20 cellular contexts compared by ENCODE assay signal in genomic region chr16:78147846-78148535, GRCh38. TPM values are rescaled to one million over a fixed set of nuclear protein-coding genes. Genes with fewer than 3 reads are reported as not detected.
DNase-seq lines count a peak whose midpoint lies in the region; ATAC-seq and TF ChIP-seq lines count a peak whose summit lies in the region.
"Had no signal": no experiment of that assay in that cellular context is flagged by ENCODE, and none has a peak within 500 bp of the region (broad histone marks: within the 10 kb centered on the region; RNA-seq: fewer than 3 reads in every experiment).

No MANE protein-coding gene starts in this region.

- H3K27me3 Mint-ChIP-seq in chondrocyte (ENCODE audit: low read depth), result no peaks in the 10 kb centered on the region
- H3K27me3 Mint-ChIP-seq: activated CD4-positive, alpha-beta T cell treated with anti-CD3 and anti-CD28 coated beads, Interleukin-2, amount 10 ng/mL, durations not matched to agents 7 days and 5 days; CD4-positive, alpha-beta T cell had no signal

- H3K9me3 Mint-ChIP-seq in chondrocyte (ENCODE audit: low read depth), result no peaks in the 10 kb centered on the region
- H3K9me3 Mint-ChIP-seq: activated CD4-positive, alpha-beta T cell treated with anti-CD3 and anti-CD28 coated beads, Interleukin-2, amount 10 ng/mL, durations not matched to agents 7 days and 5 days; CD4-positive, alpha-beta T cell; neural progenitor cell had no signal

- H3K36me3 Mint-ChIP-seq in chondrocyte (ENCODE audit: low read depth), result peaks cover 2% of the 10 kb centered on the region
- H3K36me3 Mint-ChIP-seq: neural progenitor cell had no signal

- peak overlapping the region; percentile 62 for H3K27ac Mint-ChIP-seq in chondrocyte (ENCODE audit: unreplicated experiment)
- H3K27ac Mint-ChIP-seq: activated CD4-positive, alpha-beta T cell treated with anti-CD3 and anti-CD28 coated beads, Interleukin-2, amount 10 ng/mL, durations not matched to agents 7 days and 5 days; CD4-positive, alpha-beta T cell; neural progenitor cell had no signal

- no peak for TF ChIP-seq CTCF in chondrocyte (IDR thresholded peaks at IDR 0.05)

- DNase-seq in NCI-H510A treated with DMSO at 0.1 percent for 48 hours (lab: John Stamatoyannopoulos, UW), result peak; percentile 52
- DNase-seq in NCI-H510A (lab: John Stamatoyannopoulos, UW), result no peak
- no peak for DNase-seq in chondrocyte (ENCODE audit: low spot score)
- DNase-seq in medulla oblongata (ENCODE audit: extremely low spot score), result peak; percentile 26
- DNase-seq in D341Med (ENCODE audit: low spot score), result no peak
- DNase-seq: activated CD4-positive, alpha-beta T cell treated with anti-CD3 and anti-CD28 coated beads, Interleukin-2, amount 10 ng/mL, durations not matched to agents 7 days and 5 days; activated T-cell treated with anti-CD3 and anti-CD28 coated beads, Interleukin-2, amount 50 U/mL, for 48 hours; CD4-positive, alpha-beta T cell; heart right ventricle; NCI-H2029; NCI-H345; NK-92 treated with Interleukin-12 subunit alpha and Interleukin-12 subunit beta, amount 100 ng/mL, for 24 hours; PC-3; stimulated activated naive CD4-positive, alpha-beta T cell; T-helper 9 cell had no signal

- H3K4me1 Mint-ChIP-seq in chondrocyte (ENCODE audit: low read depth), result peaks cover 22% of the 10 kb centered on the region
- H3K4me1 Mint-ChIP-seq: activated CD4-positive, alpha-beta T cell treated with anti-CD3 and anti-CD28 coated beads, Interleukin-2, amount 10 ng/mL, durations not matched to agents 7 days and 5 days; neural progenitor cell had no signal

- H3K4me3 Mint-ChIP-seq in chondrocyte (ENCODE audit: unreplicated experiment), result no peak overlapping the region
- H3K4me3 Mint-ChIP-seq: activated CD4-positive, alpha-beta T cell treated with anti-CD3 and anti-CD28 coated beads, Interleukin-2, amount 10 ng/mL, durations not matched to agents 7 days and 5 days; CD4-positive, alpha-beta T cell; neural progenitor cell had no signal

- ATAC-seq in HG02981 (IDR thresholded peaks at IDR 0.05; ENCODE audit: unreplicated experiment) (no peak), HG03025 (IDR thresholded peaks at IDR 0.05; ENCODE audit: low FRiP score, unreplicated experiment) (no peak), GM19397 (IDR thresholded peaks at IDR 0.05; ENCODE audit: unreplicated experiment) (no peak)
- ATAC-seq: heart right ventricle, PC-3, Right ventricle myocardium inferior had no signal

RNA-seq across cellular contexts. Expression of gene WWOX, which starts 48.5 kb away (rescaled TPM):
- total RNA-seq in chondrocyte, result 11.6 to 17.6 TPM (median 12.1 TPM) in 3 replicates

Comparison
In these comparisons a context has a peak if more than half of its experiments do, and no peak if none do; other contexts are left out.
1. DNase-seq: peak in NCI-H510A treated with DMSO at 0.1 percent for 48 hours (single experiment) and medulla oblongata (single experiment); none in NCI-H510A (single experiment), chondrocyte (single experiment) and D341Med (single experiment).